ENCODE assay signal across 16 cellular contexts in the genomic region with DNA sequence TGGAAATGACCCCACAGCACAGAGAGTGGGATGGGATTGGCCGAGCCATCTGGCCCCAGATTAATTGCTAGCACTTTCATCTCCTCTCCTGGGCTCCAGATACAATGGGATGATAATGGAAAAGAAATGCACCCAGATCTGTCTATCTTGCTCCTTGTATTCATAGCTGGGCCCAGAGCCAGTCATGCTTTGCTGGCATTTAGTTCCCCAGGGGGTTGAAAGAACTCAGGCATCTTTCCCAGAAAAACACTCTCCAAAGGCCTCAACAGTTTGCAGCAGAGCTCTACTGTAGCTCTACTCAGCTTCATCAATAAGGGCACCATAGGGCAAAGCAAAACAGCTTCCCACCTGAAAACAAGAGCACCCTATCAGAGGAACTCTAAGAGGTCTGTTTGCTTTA.
DNase-seq lines count a peak whose midpoint lies in the region; ATAC-seq and TF ChIP-seq lines count a peak whose summit lies in the region.
"Had no signal": no experiment of that assay in that cellular context is flagged by ENCODE, and none has a peak within 500 bp of the region (broad histone marks: within the 10 kb centered on the region; RNA-seq: fewer than 3 reads in every experiment).

No MANE protein-coding gene starts in this region.

- no peaks in the 10 kb centered on the region for H3K27me3 ChIP-seq in PC-3 (ENCODE audit: low read length)
- H3K27me3 ChIP-seq: gastroesophageal sphincter had no signal

- H3K9me3 ChIP-seq in PC-3 (ENCODE audit: low read length), result no peaks in the 10 kb centered on the region
- H3K9me3 ChIP-seq: lower lobe of right lung had no signal

- TF ChIP-seq CTCF in PC-3 (conservative IDR thresholded peaks at IDR 0.05; ENCODE audit: low read depth, low read length) (no peak), fibroblast of mammary gland (conservative IDR thresholded peaks at IDR 0.05; ENCODE audit: control insufficient read depth, insufficient read depth, low read depth, low read length) (no peak)

- peak; percentile 2 for DNase-seq in NCI-H82 (lab: John Stamatoyannopoulos, UW)
- DNase-seq in NCI-H82 treated with DMSO at 0.1 percent for 48 hours (lab: John Stamatoyannopoulos, UW; ENCODE audit: unreplicated experiment), result no peak
- DNase-seq in PC-3, result peak; percentile 14
- peak; percentile 49 for DNase-seq in fibroblast of mammary gland (ENCODE audit: low read depth)
- no peak for DNase-seq in Kasumi-1 (lab: John Stamatoyannopoulos, UW)
- DNase-seq in ACHN, result no peak
- DNase-seq: activated CD4-positive, alpha-beta memory T cell treated with anti-CD3 and anti-CD28 coated beads, Interleukin-2, amount 10 ng/mL, durations not matched to agents 7 days and 5 days; activated naive CD8-positive, alpha-beta T cell treated with anti-CD3 and anti-CD28 coated beads, Interleukin-2, amount 10 ng/mL, durations not matched to agents 7 days and 5 days; Karpas-422; lower lobe of right lung; naive thymus-derived CD4-positive, alpha-beta T cell; stimulated activated naive CD4-positive, alpha-beta T cell treated with Interleukin-2 at 50 U/mL for 16 hours; T-cell had no signal

- no peaks in the 10 kb centered on the region for H3K9me2 ChIP-seq in PC-3 (replicated peaks; ENCODE audit: low read length)

- H3K4me3 ChIP-seq in PC-3 (ENCODE audit: low read length), result no peak overlapping the region
- H3K4me3 ChIP-seq in fibroblast of mammary gland (ENCODE audit: control insufficient read depth, low read depth, low read length), result no peak overlapping the region
- H3K4me3 ChIP-seq: gastroesophageal sphincter, lower lobe of right lung had no signal

- POLR2A ChIA-PET in PC-3 (lab: Charles Lee; ENCODE audit: unreplicated experiment), result no interaction called here

- no peaks in the 10 kb centered on the region for H4K20me1 ChIP-seq in PC-3 (ENCODE audit: low read length)

- H2AFZ ChIP-seq in PC-3 (ENCODE audit: low read length), result no peak overlapping the region

- no peak overlapping the region for H3K27ac ChIP-seq in PC-3 (ENCODE audit: low read length)
- H3K27ac ChIP-seq: gastroesophageal sphincter, lower lobe of right lung had no signal

- no peak overlapping the region for H3K4me2 ChIP-seq in PC-3 (ENCODE audit: low read length)

- BruUV-seq in PC-3 (replicated peaks; lab: Mats Ljungman, UMichigan), result no TSS peak

- CTCF ChIA-PET in PC-3 (lab: Charles Lee), result no interaction called here

- intact Hi-C loops in PC-3 (cut with micrococcal nuclease), result no loop called here

- no peaks in the 10 kb centered on the region for H3F3A ChIP-seq in PC-3 (ENCODE audit: low read length, unreplicated experiment)

- H3K9ac ChIP-seq in PC-3 (ENCODE audit: low read length), result no peak overlapping the region

- H3K79me2 ChIP-seq in PC-3 (ENCODE audit: low read length), result no peaks in the 10 kb centered on the region

- H3K36me3 ChIP-seq in PC-3 (ENCODE audit: low read depth, low read length), result no peaks in the 10 kb centered on the region
- H3K36me3 ChIP-seq: gastroesophageal sphincter, lower lobe of right lung had no signal

- no peak for ATAC-seq in PC-3
- ATAC-seq in GM21390 (IDR thresholded peaks at IDR 0.05; ENCODE audit: unreplicated experiment), result no peak
- no peak for ATAC-seq in HG02588 (IDR thresholded peaks at IDR 0.05; ENCODE audit: unreplicated experiment)
- ATAC-seq: gastroesophageal sphincter; lower lobe of right lung; naive thymus-derived CD4-positive, alpha-beta T cell; T-cell had no signal

- in situ Hi-C loops in ACHN (cut with HindIII; ENCODE audit: low pct_ligation_motif_present, low pct_unique_long_range_greater_than_20kb, low sequenced_read_pairs), result no loop called here

- peaks cover 12% of the 10 kb centered on the region; the same call in 1 of the 2 replicates for H3K4me1 ChIP-seq in PC-3 (ENCODE audit: insufficient read depth, low read length)
- H3K4me1 ChIP-seq: gastroesophageal sphincter, lower lobe of right lung had no signal

Comparison
In these comparisons a context has a peak if more than half of its experiments do, and no peak if none do; other contexts are left out.
1. DNase-seq: peak in NCI-H82 (single experiment), PC-3 (single experiment) and fibroblast of mammary gland (single experiment); none in NCI-H82 treated with DMSO at 0.1 percent for 48 hours (single experiment), Kasumi-1 (0 of 2) and ACHN (single experiment).